In the genomic region with DNA sequence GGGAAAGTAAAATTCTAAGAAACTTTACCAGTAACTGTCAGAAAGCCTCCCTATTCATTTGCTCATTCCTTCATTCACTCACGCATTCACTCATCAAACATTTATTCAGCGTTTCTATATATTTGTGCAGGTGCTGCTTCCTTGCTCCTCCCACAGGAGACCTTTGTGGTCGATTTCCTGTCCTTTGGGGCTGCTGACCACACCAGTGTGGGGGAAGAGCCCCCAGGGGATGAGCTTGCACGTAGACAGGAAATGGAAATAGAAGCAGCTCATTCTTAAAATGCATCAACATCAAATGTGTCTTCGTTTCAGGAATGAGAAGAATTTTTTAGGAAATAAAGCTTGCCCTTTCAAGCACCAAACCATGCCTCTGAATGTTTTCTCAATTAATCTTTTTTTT, we compare ENCODE assay signal across 1 cellular context.
TF ChIP-seq lines count a peak whose summit lies in the region.

No MANE protein-coding gene starts in this region.

TF ChIP-seq in GM12878, 131 proteins besides CTCF, POLR2A, EP300 and RAD21 (continued from another document):
- TF ChIP-seq, protein P1, sequence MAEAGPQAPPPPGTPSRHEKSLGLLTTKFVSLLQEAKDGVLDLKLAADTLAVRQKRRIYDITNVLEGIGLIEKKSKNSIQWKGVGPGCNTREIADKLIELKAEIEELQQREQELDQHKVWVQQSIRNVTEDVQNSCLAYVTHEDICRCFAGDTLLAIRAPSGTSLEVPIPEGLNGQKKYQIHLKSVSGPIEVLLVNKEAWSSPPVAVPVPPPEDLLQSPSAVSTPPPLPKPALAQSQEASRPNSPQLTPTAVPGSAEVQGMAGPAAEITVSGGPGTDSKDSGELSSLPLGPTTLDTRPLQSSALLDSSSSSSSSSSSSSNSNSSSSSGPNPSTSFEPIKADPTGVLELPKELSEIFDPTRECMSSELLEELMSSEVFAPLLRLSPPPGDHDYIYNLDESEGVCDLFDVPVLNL (IDR thresholded peaks at IDR 0.05; ENCODE audit: low read depth, low read length) = no peak
- TF ChIP-seq, protein P2, sequence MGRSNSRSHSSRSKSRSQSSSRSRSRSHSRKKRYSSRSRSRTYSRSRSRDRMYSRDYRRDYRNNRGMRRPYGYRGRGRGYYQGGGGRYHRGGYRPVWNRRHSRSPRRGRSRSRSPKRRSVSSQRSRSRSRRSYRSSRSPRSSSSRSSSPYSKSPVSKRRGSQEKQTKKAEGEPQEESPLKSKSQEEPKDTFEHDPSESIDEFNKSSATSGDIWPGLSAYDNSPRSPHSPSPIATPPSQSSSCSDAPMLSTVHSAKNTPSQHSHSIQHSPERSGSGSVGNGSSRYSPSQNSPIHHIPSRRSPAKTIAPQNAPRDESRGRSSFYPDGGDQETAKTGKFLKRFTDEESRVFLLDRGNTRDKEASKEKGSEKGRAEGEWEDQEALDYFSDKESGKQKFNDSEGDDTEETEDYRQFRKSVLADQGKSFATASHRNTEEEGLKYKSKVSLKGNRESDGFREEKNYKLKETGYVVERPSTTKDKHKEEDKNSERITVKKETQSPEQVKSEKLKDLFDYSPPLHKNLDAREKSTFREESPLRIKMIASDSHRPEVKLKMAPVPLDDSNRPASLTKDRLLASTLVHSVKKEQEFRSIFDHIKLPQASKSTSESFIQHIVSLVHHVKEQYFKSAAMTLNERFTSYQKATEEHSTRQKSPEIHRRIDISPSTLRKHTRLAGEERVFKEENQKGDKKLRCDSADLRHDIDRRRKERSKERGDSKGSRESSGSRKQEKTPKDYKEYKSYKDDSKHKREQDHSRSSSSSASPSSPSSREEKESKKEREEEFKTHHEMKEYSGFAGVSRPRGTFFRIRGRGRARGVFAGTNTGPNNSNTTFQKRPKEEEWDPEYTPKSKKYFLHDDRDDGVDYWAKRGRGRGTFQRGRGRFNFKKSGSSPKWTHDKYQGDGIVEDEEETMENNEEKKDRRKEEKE (IDR thresholded peaks at IDR 0.05) = no peak
- TF ChIP-seq ZNF384 (IDR thresholded peaks at IDR 0.05; ENCODE audit: borderline replicate concordance, low read depth, low read length) (no peak), GABPA (IDR thresholded peaks at IDR 0.05; ENCODE audit: low read depth) (no peak; the same call in 1 of the 2 replicates), POU2F2 (IDR thresholded peaks at IDR 0.05; ENCODE audit: borderline replicate concordance, low read depth, low read length) (peak; percentile 95), CHD1 (IDR thresholded peaks at IDR 0.05; ENCODE audit: low read depth, low read length) (no peak; the same call in 1 of the 2 replicates), NR2C1 (IDR thresholded peaks at IDR 0.05) (no peak), CHD4 (IDR thresholded peaks at IDR 0.05) (no peak), MEF2B (IDR thresholded peaks at IDR 0.05; ENCODE audit: partially characterized antibody, poor library complexity, severe bottlenecking) (peak; percentile 100), CHD2 (IDR thresholded peaks at IDR 0.05; ENCODE audit: borderline replicate concordance, low read depth, low read length) (peak; percentile 91), ZZZ3 (IDR thresholded peaks at IDR 0.05; ENCODE audit: control insufficient read depth, insufficient read length, low read depth) (no peak), CBFB (IDR thresholded peaks at IDR 0.05; ENCODE audit: low read depth) (peak; percentile 98), SPI1 (IDR thresholded peaks at IDR 0.05; ENCODE audit: borderline replicate concordance, insufficient read depth, low read depth, low read length) (0 out of 2 replicates have a peak, but pooled peaks have one; percentile 55), SP1 (IDR thresholded peaks at IDR 0.05; ENCODE audit: low read depth, low read length) (peak; percentile 86), NFXL1 (IDR thresholded peaks at IDR 0.05; ENCODE audit: borderline replicate concordance) (no peak), HDAC2 (IDR thresholded peaks at IDR 0.05) (no peak), NFIC (IDR thresholded peaks at IDR 0.05; ENCODE audit: low read depth, low read length) (peak; percentile 98), KLF5 (IDR thresholded peaks at IDR 0.05; ENCODE audit: partially characterized antibody) (peak; percentile 61), RUNX3 (IDR thresholded peaks at IDR 0.05; ENCODE audit: low read length) (peak; percentile 100), MYC (IDR thresholded peaks at IDR 0.05; ENCODE audit: insufficient read depth, insufficient read length, insufficient replicate concordance, low read length, severe bottlenecking) (no peak), TCF3 (IDR thresholded peaks at IDR 0.05; ENCODE audit: borderline replicate concordance, insufficient read depth, low read depth, low read length) (peak; percentile 96), CREM (IDR thresholded peaks at IDR 0.05; ENCODE audit: low read depth) (peak; percentile 96), IKZF2 (IDR thresholded peaks at IDR 0.05) (peak; percentile 99), EED (IDR thresholded peaks at IDR 0.05; ENCODE audit: low read depth) (peak; percentile 100), RAD51 (IDR thresholded peaks at IDR 0.05) (peak; percentile 54; the same call in 1 of the 2 replicates), ZNF274 (IDR thresholded peaks at IDR 0.05; ENCODE audit: insufficient read depth, insufficient read length) (no peak), RCOR1 (conservative IDR thresholded peaks at IDR 0.05; ENCODE audit: low read depth, low read length) (no peak), PML (IDR thresholded peaks at IDR 0.05; ENCODE audit: low read length) (peak; percentile 84), ZNF622 (IDR thresholded peaks at IDR 0.05) (no peak), STAT1 (conservative IDR thresholded peaks at IDR 0.05) (no peak), BACH1 (IDR thresholded peaks at IDR 0.05; ENCODE audit: borderline replicate concordance) (peak; percentile 80), NFYA (IDR thresholded peaks at IDR 0.05; ENCODE audit: borderline replicate concordance, low read depth, low read length) (no peak), ASH2L (IDR thresholded peaks at IDR 0.05; ENCODE audit: borderline replicate concordance, low read depth) (no peak), RFX5 (IDR thresholded peaks at IDR 0.05; ENCODE audit: low read depth, low read length) (no peak), IRF4 (IDR thresholded peaks at IDR 0.05; ENCODE audit: low read depth, low read length) (peak; percentile 82)
- TF ChIP-seq, protein P3, sequence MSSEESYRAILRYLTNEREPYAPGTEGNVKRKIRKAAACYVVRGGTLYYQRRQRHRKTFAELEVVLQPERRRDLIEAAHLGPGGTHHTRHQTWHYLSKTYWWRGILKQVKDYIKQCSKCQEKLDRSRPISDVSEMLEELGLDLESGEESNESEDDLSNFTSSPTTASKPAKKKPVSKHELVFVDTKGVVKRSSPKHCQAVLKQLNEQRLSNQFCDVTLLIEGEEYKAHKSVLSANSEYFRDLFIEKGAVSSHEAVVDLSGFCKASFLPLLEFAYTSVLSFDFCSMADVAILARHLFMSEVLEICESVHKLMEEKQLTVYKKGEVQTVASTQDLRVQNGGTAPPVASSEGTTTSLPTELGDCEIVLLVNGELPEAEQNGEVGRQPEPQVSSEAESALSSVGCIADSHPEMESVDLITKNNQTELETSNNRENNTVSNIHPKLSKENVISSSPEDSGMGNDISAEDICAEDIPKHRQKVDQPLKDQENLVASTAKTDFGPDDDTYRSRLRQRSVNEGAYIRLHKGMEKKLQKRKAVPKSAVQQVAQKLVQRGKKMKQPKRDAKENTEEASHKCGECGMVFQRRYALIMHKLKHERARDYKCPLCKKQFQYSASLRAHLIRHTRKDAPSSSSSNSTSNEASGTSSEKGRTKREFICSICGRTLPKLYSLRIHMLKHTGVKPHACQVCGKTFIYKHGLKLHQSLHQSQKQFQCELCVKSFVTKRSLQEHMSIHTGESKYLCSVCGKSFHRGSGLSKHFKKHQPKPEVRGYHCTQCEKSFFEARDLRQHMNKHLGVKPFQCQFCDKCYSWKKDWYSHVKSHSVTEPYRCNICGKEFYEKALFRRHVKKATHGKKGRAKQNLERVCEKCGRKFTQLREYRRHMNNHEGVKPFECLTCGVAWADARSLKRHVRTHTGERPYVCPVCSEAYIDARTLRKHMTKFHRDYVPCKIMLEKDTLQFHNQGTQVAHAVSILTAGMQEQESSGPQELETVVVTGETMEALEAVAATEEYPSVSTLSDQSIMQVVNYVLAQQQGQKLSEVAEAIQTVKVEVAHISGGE (CRISPR knock-in tag; IDR thresholded peaks at IDR 0.05) = no peak
- TF ChIP-seq, protein P4, sequence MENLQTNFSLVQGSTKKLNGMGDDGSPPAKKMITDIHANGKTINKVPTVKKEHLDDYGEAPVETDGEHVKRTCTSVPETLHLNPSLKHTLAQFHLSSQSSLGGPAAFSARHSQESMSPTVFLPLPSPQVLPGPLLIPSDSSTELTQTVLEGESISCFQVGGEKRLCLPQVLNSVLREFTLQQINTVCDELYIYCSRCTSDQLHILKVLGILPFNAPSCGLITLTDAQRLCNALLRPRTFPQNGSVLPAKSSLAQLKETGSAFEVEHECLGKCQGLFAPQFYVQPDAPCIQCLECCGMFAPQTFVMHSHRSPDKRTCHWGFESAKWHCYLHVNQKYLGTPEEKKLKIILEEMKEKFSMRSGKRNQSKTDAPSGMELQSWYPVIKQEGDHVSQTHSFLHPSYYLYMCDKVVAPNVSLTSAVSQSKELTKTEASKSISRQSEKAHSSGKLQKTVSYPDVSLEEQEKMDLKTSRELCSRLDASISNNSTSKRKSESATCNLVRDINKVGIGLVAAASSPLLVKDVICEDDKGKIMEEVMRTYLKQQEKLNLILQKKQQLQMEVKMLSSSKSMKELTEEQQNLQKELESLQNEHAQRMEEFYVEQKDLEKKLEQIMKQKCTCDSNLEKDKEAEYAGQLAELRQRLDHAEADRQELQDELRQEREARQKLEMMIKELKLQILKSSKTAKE (IDR thresholded peaks at IDR 0.05; ENCODE audit: low read depth, poor library complexity, severe bottlenecking) = peak; percentile 90
- TF ChIP-seq, protein P5, sequence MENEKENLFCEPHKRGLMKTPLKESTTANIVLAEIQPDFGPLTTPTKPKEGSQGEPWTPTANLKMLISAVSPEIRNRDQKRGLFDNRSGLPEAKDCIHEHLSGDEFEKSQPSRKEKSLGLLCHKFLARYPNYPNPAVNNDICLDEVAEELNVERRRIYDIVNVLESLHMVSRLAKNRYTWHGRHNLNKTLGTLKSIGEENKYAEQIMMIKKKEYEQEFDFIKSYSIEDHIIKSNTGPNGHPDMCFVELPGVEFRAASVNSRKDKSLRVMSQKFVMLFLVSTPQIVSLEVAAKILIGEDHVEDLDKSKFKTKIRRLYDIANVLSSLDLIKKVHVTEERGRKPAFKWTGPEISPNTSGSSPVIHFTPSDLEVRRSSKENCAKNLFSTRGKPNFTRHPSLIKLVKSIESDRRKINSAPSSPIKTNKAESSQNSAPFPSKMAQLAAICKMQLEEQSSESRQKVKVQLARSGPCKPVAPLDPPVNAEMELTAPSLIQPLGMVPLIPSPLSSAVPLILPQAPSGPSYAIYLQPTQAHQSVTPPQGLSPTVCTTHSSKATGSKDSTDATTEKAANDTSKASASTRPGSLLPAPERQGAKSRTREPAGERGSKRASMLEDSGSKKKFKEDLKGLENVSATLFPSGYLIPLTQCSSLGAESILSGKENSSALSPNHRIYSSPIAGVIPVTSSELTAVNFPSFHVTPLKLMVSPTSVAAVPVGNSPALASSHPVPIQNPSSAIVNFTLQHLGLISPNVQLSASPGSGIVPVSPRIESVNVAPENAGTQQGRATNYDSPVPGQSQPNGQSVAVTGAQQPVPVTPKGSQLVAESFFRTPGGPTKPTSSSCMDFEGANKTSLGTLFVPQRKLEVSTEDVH (IDR thresholded peaks at IDR 0.05; ENCODE audit: low read depth, partially characterized antibody) = peak; percentile 78
- TF ChIP-seq, protein P6, sequence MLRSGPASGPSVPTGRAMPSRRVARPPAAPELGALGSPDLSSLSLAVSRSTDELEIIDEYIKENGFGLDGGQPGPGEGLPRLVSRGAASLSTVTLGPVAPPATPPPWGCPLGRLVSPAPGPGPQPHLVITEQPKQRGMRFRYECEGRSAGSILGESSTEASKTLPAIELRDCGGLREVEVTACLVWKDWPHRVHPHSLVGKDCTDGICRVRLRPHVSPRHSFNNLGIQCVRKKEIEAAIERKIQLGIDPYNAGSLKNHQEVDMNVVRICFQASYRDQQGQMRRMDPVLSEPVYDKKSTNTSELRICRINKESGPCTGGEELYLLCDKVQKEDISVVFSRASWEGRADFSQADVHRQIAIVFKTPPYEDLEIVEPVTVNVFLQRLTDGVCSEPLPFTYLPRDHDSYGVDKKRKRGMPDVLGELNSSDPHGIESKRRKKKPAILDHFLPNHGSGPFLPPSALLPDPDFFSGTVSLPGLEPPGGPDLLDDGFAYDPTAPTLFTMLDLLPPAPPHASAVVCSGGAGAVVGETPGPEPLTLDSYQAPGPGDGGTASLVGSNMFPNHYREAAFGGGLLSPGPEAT (IDR thresholded peaks at IDR 0.05; ENCODE audit: low read depth) = peak; percentile 94
- TF ChIP-seq, protein P7, sequence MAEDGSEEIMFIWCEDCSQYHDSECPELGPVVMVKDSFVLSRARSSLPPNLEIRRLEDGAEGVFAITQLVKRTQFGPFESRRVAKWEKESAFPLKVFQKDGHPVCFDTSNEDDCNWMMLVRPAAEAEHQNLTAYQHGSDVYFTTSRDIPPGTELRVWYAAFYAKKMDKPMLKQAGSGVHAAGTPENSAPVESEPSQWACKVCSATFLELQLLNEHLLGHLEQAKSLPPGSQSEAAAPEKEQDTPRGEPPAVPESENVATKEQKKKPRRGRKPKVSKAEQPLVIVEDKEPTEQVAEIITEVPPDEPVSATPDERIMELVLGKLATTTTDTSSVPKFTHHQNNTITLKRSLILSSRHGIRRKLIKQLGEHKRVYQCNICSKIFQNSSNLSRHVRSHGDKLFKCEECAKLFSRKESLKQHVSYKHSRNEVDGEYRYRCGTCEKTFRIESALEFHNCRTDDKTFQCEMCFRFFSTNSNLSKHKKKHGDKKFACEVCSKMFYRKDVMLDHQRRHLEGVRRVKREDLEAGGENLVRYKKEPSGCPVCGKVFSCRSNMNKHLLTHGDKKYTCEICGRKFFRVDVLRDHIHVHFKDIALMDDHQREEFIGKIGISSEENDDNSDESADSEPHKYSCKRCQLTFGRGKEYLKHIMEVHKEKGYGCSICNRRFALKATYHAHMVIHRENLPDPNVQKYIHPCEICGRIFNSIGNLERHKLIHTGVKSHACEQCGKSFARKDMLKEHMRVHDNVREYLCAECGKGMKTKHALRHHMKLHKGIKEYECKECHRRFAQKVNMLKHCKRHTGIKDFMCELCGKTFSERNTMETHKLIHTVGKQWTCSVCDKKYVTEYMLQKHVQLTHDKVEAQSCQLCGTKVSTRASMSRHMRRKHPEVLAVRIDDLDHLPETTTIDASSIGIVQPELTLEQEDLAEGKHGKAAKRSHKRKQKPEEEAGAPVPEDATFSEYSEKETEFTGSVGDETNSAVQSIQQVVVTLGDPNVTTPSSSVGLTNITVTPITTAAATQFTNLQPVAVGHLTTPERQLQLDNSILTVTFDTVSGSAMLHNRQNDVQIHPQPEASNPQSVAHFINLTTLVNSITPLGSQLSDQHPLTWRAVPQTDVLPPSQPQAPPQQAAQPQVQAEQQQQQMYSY (CRISPR knock-in tag; IDR thresholded peaks at IDR 0.05) = no peak
